Comparison of ENCODE assay signal across 8 cellular contexts in the genomic region with DNA sequence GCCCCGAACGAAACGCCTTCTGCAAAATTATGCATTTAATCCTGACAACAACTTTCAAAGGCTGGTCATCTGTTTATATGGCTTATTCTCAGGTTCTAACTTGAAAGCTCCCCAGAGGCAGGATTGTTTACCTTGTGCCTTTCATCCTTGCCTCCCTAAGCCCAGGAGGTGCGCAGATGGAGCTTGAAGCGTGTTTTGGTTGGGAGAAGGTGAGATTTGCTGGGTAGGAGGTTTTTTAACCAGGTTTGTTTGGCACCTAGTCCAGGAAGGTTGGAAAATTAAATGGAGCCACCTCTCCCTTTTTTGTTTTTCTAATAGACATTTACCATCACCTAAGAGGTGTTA. TPM values are rescaled to one million over a fixed set of nuclear protein-coding genes. Genes with fewer than 3 reads are reported as not detected.
DNase-seq lines count a peak whose midpoint lies in the region; ATAC-seq and TF ChIP-seq lines count a peak whose summit lies in the region.

No MANE protein-coding gene starts in this region.

- peak overlapping the region; percentile 82 for H3K4me3 ChIP-seq in GM06990 (replicated peaks; ENCODE audit: low read depth, low read length)
- peak overlapping the region; percentile 87 for H3K4me3 ChIP-seq in OCI-LY3 (ENCODE audit: low read length)
- H3K4me3 ChIP-seq in epithelial cell of proximal tubule (ENCODE audit: low read depth, low read length) = peak overlapping the region; percentile 69
- peak overlapping the region; percentile 82 for H3K4me3 ChIP-seq in trophoblast cell (ENCODE audit: low read depth, low read length)

- H3K27ac ChIP-seq in OCI-LY3 (ENCODE audit: low read length) (peak overlapping the region; percentile 20), trophoblast cell (ENCODE audit: low read depth, low read length) (no peak overlapping the region)

- H4K91ac ChIP-seq in trophoblast cell (ENCODE audit: low read depth, low read length) = peak overlapping the region; percentile 86

- H3K4ac ChIP-seq in trophoblast cell (ENCODE audit: low read depth, low read length) = peak overlapping the region; percentile 55

- no peak overlapping the region for H3K23ac ChIP-seq in trophoblast cell (ENCODE audit: low read length)

- H3K79me1 ChIP-seq in trophoblast cell (ENCODE audit: low read length) = peaks cover 6% of the 10 kb centered on the region

- H3K18ac ChIP-seq in trophoblast cell (ENCODE audit: low read length) = peak overlapping the region; percentile 95

- H3K4me1 ChIP-seq in OCI-LY3 (ENCODE audit: low read length) = peaks cover 13% of the 10 kb centered on the region
- peaks cover 11 to 14% of the 10 kb centered on the region in 2 experiments for H3K4me1 ChIP-seq in trophoblast cell (ENCODE audit: control insufficient read depth in 1 of 2, insufficient read depth in 2 of 2, low read length in 2 of 2)

- H4K20me1 ChIP-seq in OCI-LY3 (ENCODE audit: insufficient read depth, low read length) = 0 out of 2 replicates have a peak, but pooled peaks cover 4% of the 10 kb centered on the region

- peak overlapping the region; percentile 92 for H3K4me2 ChIP-seq in OCI-LY3 (ENCODE audit: low read length)
- peak overlapping the region; percentile 93 for H3K4me2 ChIP-seq in trophoblast cell (ENCODE audit: low read length)

- H3K27me3 ChIP-seq in GM06990 (replicated peaks; ENCODE audit: control insufficient read depth, insufficient read depth, low read length) (no peaks in the 10 kb centered on the region), OCI-LY3 (ENCODE audit: low read depth, low read length) (no peaks in the 10 kb centered on the region), trophoblast cell (ENCODE audit: insufficient read depth, low read length) (no peaks in the 10 kb centered on the region)

- H2BK120ac ChIP-seq in trophoblast cell (ENCODE audit: insufficient read depth, low read length, poor library complexity) = peak overlapping the region; percentile 82

- peaks cover 56% of the 10 kb centered on the region for H3K79me2 ChIP-seq in OCI-LY3 (ENCODE audit: low read length)
- H3K79me2 ChIP-seq in trophoblast cell (ENCODE audit: control insufficient read depth, insufficient read depth, low read length, poor library complexity) = peaks cover 6% of the 10 kb centered on the region

- no peak for DNase-seq in GM06990 (ENCODE audit: extremely low read depth, insufficient read length)
- no peak for DNase-seq in epithelial cell of proximal tubule (ENCODE audit: low read depth)
- no peak for DNase-seq in trophoblast cell
- DNase-seq in MV-4-11 (lab: John Stamatoyannopoulos, UW) = no peak
- DNase-seq in NCI-H2196 (lab: John Stamatoyannopoulos, UW; ENCODE audit: unreplicated experiment) = no peak

- H2BK12ac ChIP-seq in trophoblast cell (ENCODE audit: low read length) = no peak overlapping the region

- H3K36me3 ChIP-seq in GM06990 (ENCODE audit: control insufficient read depth, insufficient read depth, low read length) (peaks cover 3% of the 10 kb centered on the region; the same call in 1 of the 2 replicates), OCI-LY3 (replicated peaks; ENCODE audit: low read depth, low read length) (peaks cover 29% of the 10 kb centered on the region), trophoblast cell (ENCODE audit: control insufficient read depth in 1 of 2, insufficient read depth in 2 of 2, low read length in 2 of 2) (no peaks in the 10 kb centered on the region)

- ATAC-seq in HG02885 (IDR thresholded peaks at IDR 0.05; ENCODE audit: poor library complexity, unreplicated experiment) (no peak), HG03565 (IDR thresholded peaks at IDR 0.05; ENCODE audit: unreplicated experiment) (no peak)

- peak overlapping the region; percentile 100 for H4K8ac ChIP-seq in trophoblast cell (ENCODE audit: low read depth, low read length)

- peak overlapping the region; percentile 74 for H3K9ac ChIP-seq in OCI-LY3 (ENCODE audit: low read length)
- peak overlapping the region; percentile 72 for H3K9ac ChIP-seq in trophoblast cell (ENCODE audit: low read length)

- H3K9me3 ChIP-seq in OCI-LY3 (ENCODE audit: insufficient read depth, low read length) (no peaks in the 10 kb centered on the region), trophoblast cell (ENCODE audit: insufficient read depth, low read depth, low read length) (no peaks in the 10 kb centered on the region)

- peak overlapping the region; percentile 92 for H4K12ac ChIP-seq in trophoblast cell (ENCODE audit: low read depth, low read length)

- H2AFZ ChIP-seq in OCI-LY3 (ENCODE audit: low read depth, low read length) = peak overlapping the region; percentile 18; the same call in 1 of the 2 replicates
- H2AFZ ChIP-seq in trophoblast cell (ENCODE audit: insufficient read depth, low read length, poor library complexity) = peak overlapping the region; percentile 82

- TF ChIP-seq CTCF in GM06990 (IDR thresholded peaks at IDR 0.05; ENCODE audit: insufficient read depth, low read length, poor library complexity, severe bottlenecking) (no peak), OCI-LY3 (IDR thresholded peaks at IDR 0.05; ENCODE audit: low read depth, low read length) (no peak), epithelial cell of proximal tubule (conservative IDR thresholded peaks at IDR 0.05; ENCODE audit: low read depth, low read length) (no peak)

- peak overlapping the region; percentile 16 for H2BK5ac ChIP-seq in trophoblast cell (ENCODE audit: low read depth, low read length, poor library complexity)

- peak overlapping the region; percentile 98 for H3K14ac ChIP-seq in trophoblast cell (ENCODE audit: low read length)

- H2AK5ac ChIP-seq in trophoblast cell (ENCODE audit: low read length) = peak overlapping the region; percentile 47

- WGBS in trophoblast cell (ENCODE audit: extremely low coverage, insufficient coverage, insufficient read length) = no CpG with 5 or more reads among the region's 5 CpGs

RNA-seq across cellular contexts. Expression of a gene that starts 0.7 kb away (rescaled TPM):
- total RNA-seq in epithelial cell of proximal tubule = 6.3 and 20.6 TPM in 2 replicates
- polyA plus RNA-seq in trophoblast cell (2013) = 3.4 and 3.7 TPM in 2 replicates
